ENCODE assay signal across 24 cellular contexts in genomic region chr12:100897240-100897639, GRCh38.
"Had no signal": no experiment of that assay in that cellular context is flagged by ENCODE, and none has a peak within 500 bp of the region (broad histone marks: within the 10 kb centered on the region; RNA-seq: fewer than 3 reads in every experiment).

No MANE protein-coding gene starts in this region.

- H3K4me1 Mint-ChIP-seq: activated CD4-positive, alpha-beta T cell treated with anti-CD3 and anti-CD28 coated beads, Interleukin-2, amount 10 ng/mL, durations not matched to agents 24 days and 14 days; activated naive CD8-positive, alpha-beta T cell treated with anti-CD3 and anti-CD28 coated beads, Interleukin-2, amount 50 U/mL, for 24 hours; IgD-negative memory B cell; T-helper 17 cell; WTC11 had no signal

- DNase-seq: activated CD4-positive, alpha-beta memory T cell treated with anti-CD3 and anti-CD28 coated beads for 36 hours; activated CD4-positive, alpha-beta T cell treated with anti-CD3 and anti-CD28 coated beads for 1 hour; activated CD4-positive, alpha-beta T cell treated with anti-CD3 and anti-CD28 coated beads, Interleukin-2, amount 10 ng/mL, durations not matched to agents 24 days and 14 days; activated CD8-positive, alpha-beta memory T cell treated with anti-CD3 and anti-CD28 coated beads for 24 hours; activated effector memory CD4-positive, alpha-beta T cell treated with anti-CD3 and anti-CD28 coated beads, Interleukin-2, amount 50 U/mL, for 16 hours; activated naive CD4-positive, alpha-beta T cell treated with Interleukin-2 at 50 U/mL for 16 hours; activated naive CD8-positive, alpha-beta T cell treated with anti-CD3 and anti-CD28 coated beads, Interleukin-2, amount 50 U/mL, for 24 hours; activated T-cell treated with anti-CD3 and anti-CD28 coated beads, Interleukin-2, amount 50 U/mL, for 4 hours; amniotic stem cell; body of pancreas; central memory CD4-positive, alpha-beta T cell; MM.1S; NCI-H146; NCI-H187 treated with DMSO at 0.1 percent for 48 hours; NCI-H2081 treated with DMSO at 0.1 percent for 48 hours; NCI-H526; Right ventricle myocardium superior; T-helper 17 cell; T-helper 9 cell had no signal

- H3K27ac Mint-ChIP-seq: activated CD4-positive, alpha-beta memory T cell treated with anti-CD3 and anti-CD28 coated beads for 36 hours; activated CD4-positive, alpha-beta T cell treated with anti-CD3 and anti-CD28 coated beads, Interleukin-2, amount 10 ng/mL, durations not matched to agents 24 days and 14 days; activated naive CD4-positive, alpha-beta T cell treated with anti-CD3 and anti-CD28 coated beads, Interleukin-2, amount 50 U/mL, for 72 hours; activated naive CD8-positive, alpha-beta T cell treated with anti-CD3 and anti-CD28 coated beads, Interleukin-2, amount 50 U/mL, for 24 hours; IgD-negative memory B cell; T-helper 17 cell; WTC11 had no signal

- H3K9me3 Mint-ChIP-seq: activated CD4-positive, alpha-beta memory T cell treated with anti-CD3 and anti-CD28 coated beads for 36 hours; activated CD4-positive, alpha-beta T cell treated with anti-CD3 and anti-CD28 coated beads, Interleukin-2, amount 10 ng/mL, durations not matched to agents 24 days and 14 days had no signal

- H3K36me3 Mint-ChIP-seq: activated CD4-positive, alpha-beta memory T cell treated with anti-CD3 and anti-CD28 coated beads for 36 hours; activated naive CD4-positive, alpha-beta T cell treated with anti-CD3 and anti-CD28 coated beads, Interleukin-2, amount 50 U/mL, for 72 hours; IgD-negative memory B cell; WTC11 had no signal

- H3K4me3 ChIP-seq: ascending aorta, body of pancreas, SJSA1 had no signal

- H3K27me3 Mint-ChIP-seq: activated CD4-positive, alpha-beta memory T cell treated with anti-CD3 and anti-CD28 coated beads for 36 hours; activated CD4-positive, alpha-beta T cell treated with anti-CD3 and anti-CD28 coated beads, Interleukin-2, amount 10 ng/mL, durations not matched to agents 24 days and 14 days; T-helper 17 cell had no signal

- H3K4me3 Mint-ChIP-seq: activated CD4-positive, alpha-beta memory T cell treated with anti-CD3 and anti-CD28 coated beads for 36 hours; activated CD4-positive, alpha-beta T cell treated with anti-CD3 and anti-CD28 coated beads, Interleukin-2, amount 10 ng/mL, durations not matched to agents 24 days and 14 days; activated naive CD8-positive, alpha-beta T cell treated with anti-CD3 and anti-CD28 coated beads, Interleukin-2, amount 50 U/mL, for 24 hours; activated T-cell treated with anti-CD3 and anti-CD28 coated beads, Interleukin-2, amount 50 U/mL, for 4 hours; IgD-negative memory B cell; T-helper 17 cell; WTC11 had no signal
